22 cellular contexts compared by ENCODE assay signal in genomic region chr1:240029418-240029817, GRCh38.
DNase-seq lines count a peak whose midpoint lies in the region; FAIRE-seq and TF ChIP-seq lines count a peak whose summit lies in the region.
"Had no signal": no experiment of that assay in that cellular context is flagged by ENCODE, and none has a peak within 500 bp of the region (broad histone marks: within the 10 kb centered on the region; RNA-seq: fewer than 3 reads in every experiment).

No MANE protein-coding gene starts in this region.

- H3K27ac ChIP-seq in AG04450 (ENCODE audit: low read depth, low read length) = peak overlapping the region; percentile 12
- H3K27ac ChIP-seq: cardiac muscle cell, epithelial cell of prostate, prostate gland, thoracic aorta had no signal

- H3K9ac ChIP-seq in adipocyte (ENCODE audit: low read length) = no peak overlapping the region

- no peak for TF ChIP-seq CTCF in AG04450 (IDR thresholded peaks at IDR 0.05; ENCODE audit: low read depth, low read length)
- TF ChIP-seq CTCF in fibroblast of villous mesenchyme (IDR thresholded peaks at IDR 0.05; ENCODE audit: insufficient read depth, low read depth, low read length) = no peak

- H3K9me3 Mint-ChIP-seq in activated CD4-positive, alpha-beta memory T cell treated with anti-CD3 and anti-CD28 coated beads, Interleukin-2, amount 10 ng/mL, durations not matched to agents 7 days and 5 days = no peaks in the 10 kb centered on the region
- H3K9me3 Mint-ChIP-seq: activated naive CD8-positive, alpha-beta T cell treated with anti-CD3 and anti-CD28 coated beads, Interleukin-2, amount 10 ng/mL, durations not matched to agents 7 days and 5 days; activated T-helper 2 cell treated with anti-CD3 and anti-CD28 coated beads, Interferon-gamma antibody, Interleukin-2, Interleukin-4, amounts not matched to agents 10 μg/mL and 5 μg/mL and 100 μg/mL, durations not matched to agents 14 hours and 24 hours and 36 hours; nephron progenitor cell had no signal

- H3K4me3 ChIP-seq in AG04450 (ENCODE audit: low read depth, low read length) (no peak overlapping the region), adipocyte (ENCODE audit: low read length) (no peak overlapping the region), fibroblast of villous mesenchyme (ENCODE audit: low read depth, low read length) (no peak overlapping the region)
- H3K4me3 ChIP-seq: cardiac muscle cell, HAP-1, prostate gland, thoracic aorta had no signal

- H3K4me1 ChIP-seq in adipocyte (ENCODE audit: control insufficient read depth, insufficient read depth, low read length) = peaks cover 38% of the 10 kb centered on the region
- H3K4me1 ChIP-seq: HAP-1, prostate gland had no signal

- H3K36me3 Mint-ChIP-seq in activated CD4-positive, alpha-beta memory T cell treated with anti-CD3 and anti-CD28 coated beads, Interleukin-2, amount 10 ng/mL, durations not matched to agents 7 days and 5 days (ENCODE audit: low read depth) = no peaks in the 10 kb centered on the region
- H3K36me3 Mint-ChIP-seq: activated naive CD8-positive, alpha-beta T cell treated with anti-CD3 and anti-CD28 coated beads, Interleukin-2, amount 10 ng/mL, durations not matched to agents 7 days and 5 days; CD4-positive, alpha-beta memory T cell; stimulated activated memory B cell treated with anti-CD40 and anti-IgM and Interleukin-4, amounts not matched to agents 10 μg/mL and 1 μg/mL and 100 μg/mL, for 72 hours had no signal

- no peaks in the 10 kb centered on the region for H3K4me1 Mint-ChIP-seq in activated CD4-positive, alpha-beta memory T cell treated with anti-CD3 and anti-CD28 coated beads, Interleukin-2, amount 10 ng/mL, durations not matched to agents 7 days and 5 days
- H3K4me1 Mint-ChIP-seq: activated naive CD8-positive, alpha-beta T cell treated with anti-CD3 and anti-CD28 coated beads, Interleukin-2, amount 10 ng/mL, durations not matched to agents 7 days and 5 days; CD4-positive, alpha-beta memory T cell; stimulated activated memory B cell treated with anti-CD40 and anti-IgM and Interleukin-4, amounts not matched to agents 10 μg/mL and 1 μg/mL and 100 μg/mL, for 72 hours had no signal

- POLR2A ChIA-PET in AG04450 (lab: Yijun Ruan, JAX) = no interaction called here
- POLR2A ChIA-PET in activated CD4-positive, alpha-beta memory T cell treated with anti-CD3 and anti-CD28 coated beads, Interleukin-2, amount 10 ng/mL, durations not matched to agents 7 days and 5 days (lab: Charles Lee) = no interaction called here

- H3K27me3 ChIP-seq in AG04450 (ENCODE audit: control insufficient read depth, insufficient read depth, low read length) (no peaks in the 10 kb centered on the region), adipocyte (replicated peaks; ENCODE audit: control insufficient read depth, insufficient read depth, low read length) (no peaks in the 10 kb centered on the region)

- CTCF ChIA-PET in AG04450 (lab: Charles Lee) = interaction anchor here (1.0 to 13.3 kb wide), 7 partner anchors 24 to 159 kb away, joined by 3 to 175 read pairs (median 4); partner anchors contain the start of gene FMN2
- CTCF ChIA-PET in activated CD4-positive, alpha-beta memory T cell treated with anti-CD3 and anti-CD28 coated beads, Interleukin-2, amount 10 ng/mL, durations not matched to agents 7 days and 5 days (lab: Charles Lee) = no interaction called here

- H3K27me3 Mint-ChIP-seq in activated CD4-positive, alpha-beta memory T cell treated with anti-CD3 and anti-CD28 coated beads, Interleukin-2, amount 10 ng/mL, durations not matched to agents 7 days and 5 days = no peaks in the 10 kb centered on the region
- H3K27me3 Mint-ChIP-seq: stimulated activated memory B cell treated with anti-CD40 and anti-IgM and Interleukin-4, amounts not matched to agents 10 μg/mL and 1 μg/mL and 100 μg/mL, for 72 hours had no signal

- H3K9me3 ChIP-seq in AG04450 (ENCODE audit: control insufficient read depth, insufficient read depth, low read length) (no peaks in the 10 kb centered on the region), adipocyte (ENCODE audit: control insufficient read depth, low read length) (no peaks in the 10 kb centered on the region)
- H3K9me3 ChIP-seq: HAP-1, prostate gland, thoracic aorta had no signal

- H3K36me3 ChIP-seq in adipocyte (ENCODE audit: control insufficient read depth, insufficient read depth, low read length, severe bottlenecking) = no peaks in the 10 kb centered on the region
- H3K36me3 ChIP-seq: cardiac muscle cell, HAP-1, prostate gland, thoracic aorta had no signal

- peak; percentile 70 for FAIRE-seq in HTR-8/SVneo (lab: Jason Lieb, UNC)
- FAIRE-seq: HepG2 had no signal

- no peak overlapping the region for H3K27ac Mint-ChIP-seq in activated CD4-positive, alpha-beta memory T cell treated with anti-CD3 and anti-CD28 coated beads, Interleukin-2, amount 10 ng/mL, durations not matched to agents 7 days and 5 days
- H3K27ac Mint-ChIP-seq: activated naive CD8-positive, alpha-beta T cell treated with anti-CD3 and anti-CD28 coated beads, Interleukin-2, amount 10 ng/mL, durations not matched to agents 7 days and 5 days; activated T-helper 2 cell treated with anti-CD3 and anti-CD28 coated beads, Interferon-gamma antibody, Interleukin-2, Interleukin-4, amounts not matched to agents 10 μg/mL and 5 μg/mL and 100 μg/mL, durations not matched to agents 14 hours and 24 hours and 36 hours; CD4-positive, alpha-beta memory T cell; nephron progenitor cell; stimulated activated memory B cell treated with anti-CD40 and anti-IgM and Interleukin-4, amounts not matched to agents 10 μg/mL and 1 μg/mL and 100 μg/mL, for 72 hours had no signal

- H3K4me3 Mint-ChIP-seq in activated CD4-positive, alpha-beta memory T cell treated with anti-CD3 and anti-CD28 coated beads, Interleukin-2, amount 10 ng/mL, durations not matched to agents 7 days and 5 days = no peak overlapping the region
- H3K4me3 Mint-ChIP-seq: activated naive CD8-positive, alpha-beta T cell treated with anti-CD3 and anti-CD28 coated beads, Interleukin-2, amount 10 ng/mL, durations not matched to agents 7 days and 5 days; CD4-positive, alpha-beta memory T cell; nephron progenitor cell; stimulated activated memory B cell treated with anti-CD40 and anti-IgM and Interleukin-4, amounts not matched to agents 10 μg/mL and 1 μg/mL and 100 μg/mL, for 72 hours had no signal

- no peak for DNase-seq in AG04450 (ENCODE audit: low read depth, low spot score)
- no peak for DNase-seq in HTR-8/SVneo (ENCODE audit: insufficient read length, low spot score)
- DNase-seq in adipocyte (ENCODE audit: low read depth) = peak; percentile 32
- peak; percentile 33 for DNase-seq in fibroblast of villous mesenchyme (ENCODE audit: low read depth)
- DNase-seq in activated CD4-positive, alpha-beta memory T cell treated with anti-CD3 and anti-CD28 coated beads, Interleukin-2, amount 10 ng/mL, durations not matched to agents 7 days and 5 days = no peak
- no peak for DNase-seq in T1000 (lab: John Stamatoyannopoulos, UW)
- DNase-seq in hippocampal formation (lab: John Stamatoyannopoulos, UW) = no peak
- DNase-seq in DMS153 treated with DMSO at 0.1 percent for 48 hours (lab: John Stamatoyannopoulos, UW; ENCODE audit: unreplicated experiment) = no peak
- DNase-seq: ACHN; activated naive CD8-positive, alpha-beta T cell treated with anti-CD3 and anti-CD28 coated beads, Interleukin-2, amount 10 ng/mL, durations not matched to agents 7 days and 5 days; CD4-positive, alpha-beta memory T cell; NCI-H1436; NCI-H510A treated with DMSO at 0.1 percent for 48 hours; nephron progenitor cell had no signal

Comparison
In these comparisons a context has a peak if more than half of its experiments do, and no peak if none do; other contexts are left out.
1. DNase-seq: peak in adipocyte (single experiment) and fibroblast of villous mesenchyme (single experiment); none in AG04450 (single experiment), HTR-8/SVneo (single experiment), activated CD4-positive, alpha-beta memory T cell treated with anti-CD3 and anti-CD28 coated beads, Interleukin-2, amount 10 ng/mL, durations not matched to agents 7 days and 5 days (single experiment), T1000 (single experiment), hippocampal formation (0 of 2) and DMS153 treated with DMSO at 0.1 percent for 48 hours (single experiment).